In genomic region chr1:25821630-25822091, GRCh38 we compare ENCODE assay signal across 2 cellular contexts.
TF ChIP-seq lines count a peak whose summit lies in the region.

No MANE protein-coding gene starts in this region.

TF ChIP-seq in IMR-90, 13 proteins besides CTCF, POLR2A, EP300 and RAD21:
- TF ChIP-seq MAZ (IDR thresholded peaks at IDR 0.05; ENCODE audit: borderline replicate concordance, low read depth, low read length), result no peak
- no peak for TF ChIP-seq CEBPB (IDR thresholded peaks at IDR 0.05; ENCODE audit: low read depth, low read length)
- TF ChIP-seq CHD1 (IDR thresholded peaks at IDR 0.05; ENCODE audit: low read depth, low read length), result no peak
- TF ChIP-seq MXI1 (IDR thresholded peaks at IDR 0.05; ENCODE audit: borderline replicate concordance, low read depth, low read length), result no peak
- no peak for TF ChIP-seq MAFK (IDR thresholded peaks at IDR 0.05; ENCODE audit: low read depth, low read length)
- no peak for TF ChIP-seq BHLHE40 (IDR thresholded peaks at IDR 0.05; ENCODE audit: low read depth, low read length)
- no peak for TF ChIP-seq RFX5 (IDR thresholded peaks at IDR 0.05; ENCODE audit: low read depth, low read length)
- no peak for TF ChIP-seq RCOR1 (IDR thresholded peaks at IDR 0.05; ENCODE audit: insufficient replicate concordance, low read length)
- no peak for TF ChIP-seq ELK1 (IDR thresholded peaks at IDR 0.05; ENCODE audit: borderline replicate concordance, low read depth, low read length)
TF ChIP-seq in IMR-90: peak in this region for 0.

TF ChIP-seq in GM12878, 131 proteins besides CTCF, POLR2A, EP300 and RAD21:
- TF ChIP-seq SP1 (IDR thresholded peaks at IDR 0.05; ENCODE audit: low read depth, low read length), result no peak
- no peak for TF ChIP-seq E2F4 (IDR thresholded peaks at IDR 0.05; ENCODE audit: low read depth, low read length)
- TF ChIP-seq CBFB (IDR thresholded peaks at IDR 0.05; ENCODE audit: low read depth), result no peak
- TF ChIP-seq POLR2AphosphoS5 (IDR thresholded peaks at IDR 0.05; ENCODE audit: low read length), result no peak
- TF ChIP-seq, protein P1, sequence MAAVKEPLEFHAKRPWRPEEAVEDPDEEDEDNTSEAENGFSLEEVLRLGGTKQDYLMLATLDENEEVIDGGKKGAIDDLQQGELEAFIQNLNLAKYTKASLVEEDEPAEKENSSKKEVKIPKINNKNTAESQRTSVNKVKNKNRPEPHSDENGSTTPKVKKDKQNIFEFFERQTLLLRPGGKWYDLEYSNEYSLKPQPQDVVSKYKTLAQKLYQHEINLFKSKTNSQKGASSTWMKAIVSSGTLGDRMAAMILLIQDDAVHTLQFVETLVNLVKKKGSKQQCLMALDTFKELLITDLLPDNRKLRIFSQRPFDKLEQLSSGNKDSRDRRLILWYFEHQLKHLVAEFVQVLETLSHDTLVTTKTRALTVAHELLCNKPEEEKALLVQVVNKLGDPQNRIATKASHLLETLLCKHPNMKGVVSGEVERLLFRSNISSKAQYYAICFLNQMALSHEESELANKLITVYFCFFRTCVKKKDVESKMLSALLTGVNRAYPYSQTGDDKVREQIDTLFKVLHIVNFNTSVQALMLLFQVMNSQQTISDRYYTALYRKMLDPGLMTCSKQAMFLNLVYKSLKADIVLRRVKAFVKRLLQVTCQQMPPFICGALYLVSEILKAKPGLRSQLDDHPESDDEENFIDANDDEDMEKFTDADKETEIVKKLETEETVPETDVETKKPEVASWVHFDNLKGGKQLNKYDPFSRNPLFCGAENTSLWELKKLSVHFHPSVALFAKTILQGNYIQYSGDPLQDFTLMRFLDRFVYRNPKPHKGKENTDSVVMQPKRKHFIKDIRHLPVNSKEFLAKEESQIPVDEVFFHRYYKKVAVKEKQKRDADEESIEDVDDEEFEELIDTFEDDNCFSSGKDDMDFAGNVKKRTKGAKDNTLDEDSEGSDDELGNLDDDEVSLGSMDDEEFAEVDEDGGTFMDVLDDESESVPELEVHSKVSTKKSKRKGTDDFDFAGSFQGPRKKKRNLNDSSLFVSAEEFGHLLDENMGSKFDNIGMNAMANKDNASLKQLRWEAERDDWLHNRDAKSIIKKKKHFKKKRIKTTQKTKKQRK (IDR thresholded peaks at IDR 0.05; ENCODE audit: low read depth, low read length), result no peak
- TF ChIP-seq BHLHE40 (IDR thresholded peaks at IDR 0.05; ENCODE audit: borderline replicate concordance in 1 of 2, low read depth in 2 of 2, low read length in 1 of 2), result no peak
